Comparison of ENCODE assay signal across 1 cellular context in the genomic region with DNA sequence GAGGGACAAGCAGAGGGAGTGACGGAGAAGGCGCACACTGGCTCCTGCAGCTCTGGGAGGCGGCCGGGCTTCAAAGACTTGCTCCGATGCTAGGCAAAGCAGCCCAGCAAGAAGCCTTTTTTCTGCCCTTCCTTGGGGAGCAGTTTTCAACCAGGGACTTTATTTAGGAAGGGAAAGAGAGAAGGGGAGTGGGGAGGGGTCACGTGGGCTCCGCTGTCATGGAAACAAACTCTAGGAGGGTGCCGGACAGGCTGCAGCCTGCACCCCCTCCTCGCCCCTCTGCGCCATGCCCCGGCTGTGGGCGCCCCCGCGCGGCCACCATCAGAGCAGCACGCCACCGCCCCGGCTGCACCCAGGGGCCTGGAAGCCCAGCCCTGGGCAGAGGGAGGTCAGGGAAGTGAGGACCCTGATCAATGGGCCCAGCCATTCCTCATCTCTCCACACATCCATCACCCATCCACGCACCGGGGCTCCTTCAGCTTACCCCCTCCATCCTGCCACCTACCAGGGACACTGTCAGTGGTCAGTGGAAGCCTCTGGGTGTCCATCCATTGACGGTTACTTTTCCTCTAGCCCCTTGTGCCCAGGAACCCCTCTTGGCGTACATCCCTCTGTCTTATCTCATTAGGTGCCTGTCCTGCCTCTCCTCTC.
TF ChIP-seq lines count a peak whose summit lies in the region.

No MANE protein-coding gene starts in this region.

TF ChIP-seq in WTC11, 78 proteins besides CTCF, POLR2A, EP300 and RAD21 (continued from another document):
- TF ChIP-seq, protein P1, sequence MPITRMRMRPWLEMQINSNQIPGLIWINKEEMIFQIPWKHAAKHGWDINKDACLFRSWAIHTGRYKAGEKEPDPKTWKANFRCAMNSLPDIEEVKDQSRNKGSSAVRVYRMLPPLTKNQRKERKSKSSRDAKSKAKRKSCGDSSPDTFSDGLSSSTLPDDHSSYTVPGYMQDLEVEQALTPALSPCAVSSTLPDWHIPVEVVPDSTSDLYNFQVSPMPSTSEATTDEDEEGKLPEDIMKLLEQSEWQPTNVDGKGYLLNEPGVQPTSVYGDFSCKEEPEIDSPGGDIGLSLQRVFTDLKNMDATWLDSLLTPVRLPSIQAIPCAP (CRISPR knock-in tag; IDR thresholded peaks at IDR 0.05), result no peak
- TF ChIP-seq ZBTB21 (CRISPR knock-in tag; IDR thresholded peaks at IDR 0.05; ENCODE audit: borderline replicate concordance), result no peak
- no peak for TF ChIP-seq ESRRA (CRISPR knock-in tag; IDR thresholded peaks at IDR 0.05; ENCODE audit: borderline replicate concordance)
- TF ChIP-seq, protein P2, sequence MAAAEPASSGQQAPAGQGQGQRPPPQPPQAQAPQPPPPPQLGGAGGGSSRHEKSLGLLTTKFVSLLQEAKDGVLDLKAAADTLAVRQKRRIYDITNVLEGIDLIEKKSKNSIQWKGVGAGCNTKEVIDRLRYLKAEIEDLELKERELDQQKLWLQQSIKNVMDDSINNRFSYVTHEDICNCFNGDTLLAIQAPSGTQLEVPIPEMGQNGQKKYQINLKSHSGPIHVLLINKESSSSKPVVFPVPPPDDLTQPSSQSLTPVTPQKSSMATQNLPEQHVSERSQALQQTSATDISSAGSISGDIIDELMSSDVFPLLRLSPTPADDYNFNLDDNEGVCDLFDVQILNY (CRISPR knock-in tag; IDR thresholded peaks at IDR 0.05), result no peak
- no peak for TF ChIP-seq OVOL2 (CRISPR knock-in tag; IDR thresholded peaks at IDR 0.05; ENCODE audit: borderline replicate concordance)
- no peak for TF ChIP-seq NFE2L1 (CRISPR knock-in tag; IDR thresholded peaks at IDR 0.05)
